23 cellular contexts compared by ENCODE assay signal in genomic region chr9:93996863-93997262, GRCh38. TPM values are rescaled to one million over a fixed set of nuclear protein-coding genes. Genes with fewer than 3 reads are reported as not detected.
DNase-seq lines count a peak whose midpoint lies in the region; ATAC-seq and TF ChIP-seq lines count a peak whose summit lies in the region.
"Had no signal": no experiment of that assay in that cellular context is flagged by ENCODE, and none has a peak within 500 bp of the region (broad histone marks: within the 10 kb centered on the region; RNA-seq: fewer than 3 reads in every experiment).

No MANE protein-coding gene starts in this region.

- no peak overlapping the region for H3K27ac Mint-ChIP-seq in naive thymus-derived CD4-positive, alpha-beta T cell
- H3K27ac Mint-ChIP-seq in progenitor cell of endocrine pancreas = no peak overlapping the region
- H3K27ac Mint-ChIP-seq: activated naive CD8-positive, alpha-beta T cell treated with anti-CD3 and anti-CD28 coated beads, Interleukin-2, amount 10 ng/mL, durations not matched to agents 7 days and 5 days; activated T-helper 17 cell treated with anti-CD3 and anti-CD28 coated beads, Interleukin-2, amount 50 U/mL, for 72 hours; brain had no signal

- no TSS peak for BruUV-seq in Panc1 (replicated peaks; lab: Mats Ljungman, UMichigan)

- H3K27me3 ChIP-seq in Panc1 (ENCODE audit: control insufficient read depth, insufficient read depth, low read length) = no peaks in the 10 kb centered on the region
- no peaks in the 10 kb centered on the region for H3K27me3 ChIP-seq in naive thymus-derived CD4-positive, alpha-beta T cell (ENCODE audit: control insufficient read depth in 2 of 2, insufficient read depth in 2 of 2, low read length in 2 of 2)
- H3K27me3 ChIP-seq: BLaER1, left lung, upper lobe of right lung had no signal

- H3K27me3 Mint-ChIP-seq in naive thymus-derived CD4-positive, alpha-beta T cell = peaks cover 9 to 30% (median 17%) of the 10 kb centered on the region in 5 donors
- H3K27me3 Mint-ChIP-seq in progenitor cell of endocrine pancreas = peaks cover 9% of the 10 kb centered on the region

- H3K4me1 ChIP-seq in Panc1 (ENCODE audit: control insufficient read depth, insufficient read depth, low read length) = no peaks in the 10 kb centered on the region
- H3K4me1 ChIP-seq in naive thymus-derived CD4-positive, alpha-beta T cell (ENCODE audit: control insufficient read depth in 2 of 2, insufficient read depth in 2 of 2, low read length in 2 of 2) = no peaks in the 10 kb centered on the region
- H3K4me1 ChIP-seq: A549, BLaER1, left lung, upper lobe of right lung had no signal

- no peak overlapping the region for H3K4me3 Mint-ChIP-seq in naive thymus-derived CD4-positive, alpha-beta T cell
- no peak overlapping the region for H3K4me3 Mint-ChIP-seq in progenitor cell of endocrine pancreas (ENCODE audit: low read depth)
- H3K4me3 Mint-ChIP-seq: activated naive CD8-positive, alpha-beta T cell treated with anti-CD3 and anti-CD28 coated beads, Interleukin-2, amount 10 ng/mL, durations not matched to agents 7 days and 5 days; activated T-helper 17 cell treated with anti-CD3 and anti-CD28 coated beads, Interleukin-2, amount 50 U/mL, for 72 hours; brain had no signal

- intact Hi-C loops in Panc1 (cut with micrococcal nuclease; ENCODE audit: unreplicated experiment) = no loop called here
- intact Hi-C loops in naive thymus-derived CD4-positive, alpha-beta T cell (cut with micrococcal nuclease) = no loop called here

- in situ Hi-C loops in Panc1 (cut with HindIII; ENCODE audit: low pct_unique_long_range_greater_than_20kb, low sequenced_read_pairs) = no loop called here

- no peak for ATAC-seq in Panc1
- no peak for ATAC-seq in naive thymus-derived CD4-positive, alpha-beta T cell
- ATAC-seq: activated T-helper 17 cell treated with anti-CD3 and anti-CD28 coated beads, Interleukin-2, amount 50 U/mL, for 72 hours; left lung; upper lobe of right lung had no signal

- H3K9me3 ChIP-seq in Panc1 (ENCODE audit: control insufficient read depth, insufficient read depth, low read depth, low read length) = no peaks in the 10 kb centered on the region
- no peaks in the 10 kb centered on the region for H3K9me3 ChIP-seq in naive thymus-derived CD4-positive, alpha-beta T cell (ENCODE audit: control insufficient read depth in 2 of 3, low read length in 3 of 3)
- H3K9me3 ChIP-seq: A549, BLaER1, left lung, upper lobe of right lung had no signal

- H3K36me3 ChIP-seq in Panc1 (ENCODE audit: control insufficient read depth, insufficient read depth, low read length) = no peaks in the 10 kb centered on the region
- no peaks in the 10 kb centered on the region for H3K36me3 ChIP-seq in naive thymus-derived CD4-positive, alpha-beta T cell (ENCODE audit: control insufficient read depth in 2 of 3, insufficient read depth in 3 of 3, low read length in 3 of 3)
- H3K36me3 ChIP-seq: BLaER1, left lung, upper lobe of right lung had no signal

- TF ChIP-seq CTCF in Panc1 (IDR thresholded peaks at IDR 0.05) (peak; percentile 8; the same call in 1 of the 2 replicates), epithelial cell of proximal tubule (conservative IDR thresholded peaks at IDR 0.05; ENCODE audit: low read depth, low read length) (peak; percentile 35), progenitor cell of endocrine pancreas (IDR thresholded peaks at IDR 0.05; ENCODE audit: unreplicated experiment) (no peak)

- H3K9me3 Mint-ChIP-seq in naive thymus-derived CD4-positive, alpha-beta T cell = peaks cover 0 to 20% (median 2%) of the 10 kb centered on the region in 11 donors
- no peaks in the 10 kb centered on the region for H3K9me3 Mint-ChIP-seq in progenitor cell of endocrine pancreas (ENCODE audit: low read depth)
- H3K9me3 Mint-ChIP-seq: activated naive CD8-positive, alpha-beta T cell treated with anti-CD3 and anti-CD28 coated beads, Interleukin-2, amount 10 ng/mL, durations not matched to agents 7 days and 5 days; activated T-helper 17 cell treated with anti-CD3 and anti-CD28 coated beads, Interleukin-2, amount 50 U/mL, for 72 hours; brain had no signal

- no peaks in the 10 kb centered on the region for H3K4me1 Mint-ChIP-seq in naive thymus-derived CD4-positive, alpha-beta T cell
- H3K4me1 Mint-ChIP-seq in progenitor cell of endocrine pancreas (ENCODE audit: low read depth) = peaks cover 8% of the 10 kb centered on the region
- H3K4me1 Mint-ChIP-seq: activated naive CD8-positive, alpha-beta T cell treated with anti-CD3 and anti-CD28 coated beads, Interleukin-2, amount 10 ng/mL, durations not matched to agents 7 days and 5 days; activated T-helper 17 cell treated with anti-CD3 and anti-CD28 coated beads, Interleukin-2, amount 50 U/mL, for 72 hours; brain had no signal

- H3K4me3 ChIP-seq in Panc1 (ENCODE audit: low read depth in 2 of 2, low read length in 2 of 2) (no peak overlapping the region), epithelial cell of proximal tubule (ENCODE audit: low read depth, low read length) (no peak overlapping the region)
- H3K4me3 ChIP-seq in naive thymus-derived CD4-positive, alpha-beta T cell (ENCODE audit: low read length) = no peak overlapping the region
- H3K4me3 ChIP-seq: A549, BLaER1, left lung, smooth muscle cell, upper lobe of right lung had no signal

- DNase-seq in NCI-H82 (lab: John Stamatoyannopoulos, UW) = peak; percentile 63
- DNase-seq in NCI-H82 treated with DMSO at 0.1 percent for 48 hours (lab: John Stamatoyannopoulos, UW; ENCODE audit: unreplicated experiment) = no peak
- no peak for DNase-seq in Panc1 (ENCODE audit: low read depth, low spot score)
- no peak for DNase-seq in epithelial cell of proximal tubule (ENCODE audit: low read depth)
- no peak for DNase-seq in activated effector memory CD4-positive, alpha-beta T cell treated with Interleukin-2 at 50 U/mL for 16 hours
- no peak for DNase-seq in naive thymus-derived CD4-positive, alpha-beta T cell
- no peak for DNase-seq in kidney glomerular epithelial cell (lab: John Stamatoyannopoulos, UW)
- DNase-seq in progenitor cell of endocrine pancreas (ENCODE audit: low spot score, unreplicated experiment) = no peak
- DNase-seq: activated CD4-positive, alpha-beta T cell treated with anti-CD3 and anti-CD28 coated beads for 48 hours; activated naive CD8-positive, alpha-beta T cell treated with anti-CD3 and anti-CD28 coated beads, Interleukin-2, amount 10 ng/mL, durations not matched to agents 7 days and 5 days; dermis blood vessel endothelial cell; GF-D8; left lung; NCI-H1436 treated with DMSO at 0.1 percent for 48 hours; stimulated activated CD4-positive, alpha-beta T cell treated with anti-CD3 and anti-CD28 coated beads, Interleukin-4, amount 100 ng/mL, for 24 hours; upper lobe of right lung had no signal

- POLR2A ChIA-PET in Panc1 (lab: Charles Lee) = no interaction called here
- POLR2A ChIA-PET in naive thymus-derived CD4-positive, alpha-beta T cell (lab: Charles Lee) = no interaction called here

- H3K36me3 Mint-ChIP-seq in naive thymus-derived CD4-positive, alpha-beta T cell = no peaks in the 10 kb centered on the region
- H3K36me3 Mint-ChIP-seq in progenitor cell of endocrine pancreas (ENCODE audit: insufficient read depth) = no peaks in the 10 kb centered on the region
- H3K36me3 Mint-ChIP-seq: activated naive CD8-positive, alpha-beta T cell treated with anti-CD3 and anti-CD28 coated beads, Interleukin-2, amount 10 ng/mL, durations not matched to agents 7 days and 5 days; brain had no signal

- CTCF ChIA-PET in Panc1 (lab: Charles Lee) = no interaction called here
- CTCF ChIA-PET in naive thymus-derived CD4-positive, alpha-beta T cell (lab: Charles Lee) = interaction anchor here (0.6 kb wide), 1 partner anchor 78 kb away, joined by 3 read pairs; no protein-coding TSS in a partner anchor

- no peak overlapping the region for H3K27ac ChIP-seq in Panc1 (ENCODE audit: low read length)
- no peak overlapping the region for H3K27ac ChIP-seq in naive thymus-derived CD4-positive, alpha-beta T cell (ENCODE audit: low read depth, low read length)
- H3K27ac ChIP-seq: A549, BLaER1, epithelial cell of prostate, left lung, upper lobe of right lung had no signal

RNA-seq across cellular contexts. Expression of gene BARX1, which starts 41.7 kb away (rescaled TPM):
- 81.2 TPM for total RNA-seq in Panc1 (2021; ENCODE audit: unreplicated experiment)
- 105 TPM for polyA plus RNA-seq in Panc1 (2012; ENCODE audit: insufficient read length)
- total RNA-seq in epithelial cell of proximal tubule = not detected in 2 replicates
- total RNA-seq in naive thymus-derived CD4-positive, alpha-beta T cell = under 1 TPM in 2 of 5 experiments, not detected in 3; 0.19 to 0.56 TPM
- not detected for polyA plus RNA-seq in naive thymus-derived CD4-positive, alpha-beta T cell
- total RNA-seq in progenitor cell of endocrine pancreas = 0.74 and 3.3 TPM in 2 replicates
- total RNA-seq: dermis blood vessel endothelial cell, left lung, mononuclear cell, upper lobe of right lung had no signal

Comparison
In these comparisons a context has a peak if more than half of its experiments do, and no peak if none do; other contexts are left out.
1. RNA of gene BARX1, which starts 41.7 kb away (total RNA-seq): 81.2 TPM in Panc1 (single experiment); 0.74 to 3.3 TPM in progenitor cell of endocrine pancreas, not detected in epithelial cell of proximal tubule and 0.19 to 0.56 TPM in naive thymus-derived CD4-positive, alpha-beta T cell; every median in the first group is over 10 times any median in the second.